In genomic region chr1:111453706-111454105, GRCh38 we compare ENCODE assay signal across 20 cellular contexts. TPM values are rescaled to one million over a fixed set of nuclear protein-coding genes. Genes with fewer than 3 reads are reported as not detected.
"Had no signal": no experiment of that assay in that cellular context is flagged by ENCODE, and none has a peak within 500 bp of the region (broad histone marks: within the 10 kb centered on the region; RNA-seq: fewer than 3 reads in every experiment).

No MANE protein-coding gene starts in this region.

- H3K27ac ChIP-seq: adrenal gland, esophagus muscularis mucosa, left lung, VCaP had no signal

- H3K9me3 ChIP-seq: adrenal gland, esophagus muscularis mucosa, heart right ventricle, left lung had no signal

- H3K27me3 ChIP-seq: adrenal gland, esophagus muscularis mucosa, heart right ventricle, left lung had no signal

- H3K4me3 ChIP-seq: adrenal gland, esophagus muscularis mucosa, heart right ventricle, left lung had no signal

- H3K27me3 Mint-ChIP-seq: dendritic cell treated with granulocyte-macrophage colony-stimulating factor and Interleukin-4, amounts not matched to agents 40 ng/mL and 50 ng/mL, for 4 days had no signal

- DNase-seq: activated CD4-positive, CD25-positive, alpha-beta regulatory T cell treated with anti-CD3 and anti-CD28 coated beads, Interleukin-2, amount 50 U/mL, for 72 hours; activated CD8-positive, alpha-beta memory T cell treated with anti-CD3 and anti-CD28 coated beads, Interleukin-2, amount 50 U/mL, for 4 hours; activated gamma-delta T cell treated with Interleukin-2 at 50 U/mL for 16 hours; adrenal gland; effector CD8-positive, alpha-beta T cell; heart right ventricle; left lung; nephron progenitor cell; nucleus accumbens; stimulated activated naive CD4-positive, alpha-beta T cell had no signal

- H3K4me3 Mint-ChIP-seq: dendritic cell treated with granulocyte-macrophage colony-stimulating factor and Interleukin-4, amounts not matched to agents 40 ng/mL and 50 ng/mL, for 4 days; mesothelial cell of epicardium; nephron progenitor cell had no signal

- H3K9me3 Mint-ChIP-seq: dendritic cell treated with granulocyte-macrophage colony-stimulating factor and Interleukin-4, amounts not matched to agents 40 ng/mL and 50 ng/mL, for 4 days; mesothelial cell of epicardium; nephron progenitor cell had no signal

- H3K27ac Mint-ChIP-seq: dendritic cell treated with granulocyte-macrophage colony-stimulating factor and Interleukin-4, amounts not matched to agents 40 ng/mL and 50 ng/mL, for 4 days; mesothelial cell of epicardium had no signal

- ATAC-seq: heart right ventricle, left lung, sciatic nerve had no signal

RNA-seq across cellular contexts. Expression of gene ADORA3, which starts 49.7 kb away (rescaled TPM):
- total RNA-seq: bronchial epithelial cell; kidney epithelial cell; lung microvascular endothelial cell; mesothelial cell of epicardium; T-helper 1 cell treated with Interleukin-12 subunit alpha and Interleukin-12 subunit beta and Interleukin-4 antibody, amounts not matched to agents 30 ng/mL and 1 ng/mL, for 36 hours had no signal
- polyA plus RNA-seq: endothelial cell of umbilical vein had no signal
